ENCODE assay signal across 10 cellular contexts in the genomic region with DNA sequence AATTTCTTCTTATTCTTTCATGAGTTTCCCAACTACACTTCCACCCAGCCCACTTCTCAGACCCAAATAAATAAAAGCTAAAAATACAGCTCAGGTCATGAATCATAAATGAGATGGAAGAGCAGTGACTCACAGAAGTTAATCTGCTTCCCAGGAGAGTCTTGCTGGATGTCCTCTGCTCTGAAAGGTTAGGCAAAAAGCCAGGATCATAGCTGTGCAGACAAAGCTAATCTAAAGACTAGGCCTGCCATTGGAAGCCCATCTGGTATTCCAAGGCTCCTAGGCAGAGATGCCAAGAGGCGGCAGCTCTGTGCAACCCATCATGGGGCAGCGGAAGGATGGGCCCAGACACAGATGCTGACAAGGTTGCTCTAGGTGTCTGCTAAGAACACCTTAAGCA. TPM values are rescaled to one million over a fixed set of nuclear protein-coding genes. Genes with fewer than 3 reads are reported as not detected.
DNase-seq lines count a peak whose midpoint lies in the region; TF ChIP-seq lines count a peak whose summit lies in the region.
"Had no signal": no experiment of that assay in that cellular context is flagged by ENCODE, and none has a peak within 500 bp of the region (broad histone marks: within the 10 kb centered on the region; RNA-seq: fewer than 3 reads in every experiment).

No MANE protein-coding gene starts in this region.

- peaks cover 40% of the 10 kb centered on the region for H3K4me1 Mint-ChIP-seq in activated T-cell treated with anti-CD3 and anti-CD28 coated beads, Interleukin-2, amount 50 U/mL, for 24 hours (ENCODE audit: low read depth)

- H3K27me3 ChIP-seq in colonic mucosa, result no peaks in the 10 kb centered on the region
- H3K27me3 ChIP-seq: BLaER1 had no signal

- H3K4me3 ChIP-seq in skeletal muscle cell (ENCODE audit: low read depth, low read length) (no peak overlapping the region), colonic mucosa (no peak overlapping the region)
- H3K4me3 ChIP-seq: BLaER1 had no signal

- no peak for TF ChIP-seq CTCF in colonic mucosa (IDR thresholded peaks at IDR 0.05)

- no peak for DNase-seq in activated T-cell treated with anti-CD3 and anti-CD28 coated beads, Interleukin-2, amount 50 U/mL, for 24 hours
- DNase-seq in activated T-cell treated with anti-CD3 and anti-CD28 coated beads for 4 hours (no peak), NCI-H69 (lab: John Stamatoyannopoulos, UW) (peak; percentile 63), dedifferentiated amniotic fluid mesenchymal stem cell (ENCODE audit: extremely low spot score) (peak; percentile 69), skeletal muscle cell (ENCODE audit: low read depth) (peak; percentile 97), NCI-H510A treated with DMSO at 0.1 percent for 48 hours (lab: John Stamatoyannopoulos, UW) (no peak), colonic mucosa (no peak), NAMALWA (ENCODE audit: low spot score) (no peak)

- no peaks in the 10 kb centered on the region for H3K4me1 ChIP-seq in colonic mucosa

- H3K36me3 ChIP-seq in colonic mucosa, result no peaks in the 10 kb centered on the region
- H3K36me3 ChIP-seq: BLaER1 had no signal

- no peak overlapping the region for H3K4me3 Mint-ChIP-seq in activated T-cell treated with anti-CD3 and anti-CD28 coated beads, Interleukin-2, amount 50 U/mL, for 24 hours
- H3K4me3 Mint-ChIP-seq: T-helper 2 cell treated with Interferon-gamma antibody and Interleukin-4, amounts not matched to agents 5 μg/mL and 100 μg/mL, for 36 hours had no signal

- intact Hi-C loops in colonic mucosa (cut with DNase I), result no loop called here

- H3K27ac Mint-ChIP-seq in activated T-cell treated with anti-CD3 and anti-CD28 coated beads, Interleukin-2, amount 50 U/mL, for 24 hours, result peak overlapping the region; percentile 37

- no peak overlapping the region for H3K27ac ChIP-seq in colonic mucosa
- H3K27ac ChIP-seq: BLaER1 had no signal

- H3K9ac ChIP-seq in colonic mucosa (ENCODE audit: low read depth in 2 of 2, low read length in 2 of 2), result no peak overlapping the region
- H3K9ac ChIP-seq: BLaER1 had no signal

- no peaks in the 10 kb centered on the region for H3K36me3 Mint-ChIP-seq in activated T-cell treated with anti-CD3 and anti-CD28 coated beads, Interleukin-2, amount 50 U/mL, for 24 hours (ENCODE audit: low read depth)

- no peaks in the 10 kb centered on the region for H3K9me3 ChIP-seq in colonic mucosa
- H3K9me3 ChIP-seq: BLaER1 had no signal

- H3K27me3 Mint-ChIP-seq in activated T-cell treated with anti-CD3 and anti-CD28 coated beads, Interleukin-2, amount 50 U/mL, for 24 hours, result peaks cover 45% of the 10 kb centered on the region

- no peaks in the 10 kb centered on the region for H3K9me3 Mint-ChIP-seq in activated T-cell treated with anti-CD3 and anti-CD28 coated beads, Interleukin-2, amount 50 U/mL, for 24 hours

RNA-seq across cellular contexts. Expression of gene SHC4, which starts 24.0 kb away (rescaled TPM):
- under 1 TPM; 0.30 to 0.50 TPM for total RNA-seq in colonic mucosa

Comparison
In these comparisons a context has a peak if more than half of its experiments do, and no peak if none do; other contexts are left out.
1. DNase-seq: peak in NCI-H69 (single experiment), dedifferentiated amniotic fluid mesenchymal stem cell (single experiment) and skeletal muscle cell (single experiment); none in activated T-cell treated with anti-CD3 and anti-CD28 coated beads, Interleukin-2, amount 50 U/mL, for 24 hours (single experiment), activated T-cell treated with anti-CD3 and anti-CD28 coated beads for 4 hours (single experiment), NCI-H510A treated with DMSO at 0.1 percent for 48 hours (single experiment), colonic mucosa (single experiment) and NAMALWA (single experiment).